ENCODE assay signal across 9 cellular contexts in the genomic region with DNA sequence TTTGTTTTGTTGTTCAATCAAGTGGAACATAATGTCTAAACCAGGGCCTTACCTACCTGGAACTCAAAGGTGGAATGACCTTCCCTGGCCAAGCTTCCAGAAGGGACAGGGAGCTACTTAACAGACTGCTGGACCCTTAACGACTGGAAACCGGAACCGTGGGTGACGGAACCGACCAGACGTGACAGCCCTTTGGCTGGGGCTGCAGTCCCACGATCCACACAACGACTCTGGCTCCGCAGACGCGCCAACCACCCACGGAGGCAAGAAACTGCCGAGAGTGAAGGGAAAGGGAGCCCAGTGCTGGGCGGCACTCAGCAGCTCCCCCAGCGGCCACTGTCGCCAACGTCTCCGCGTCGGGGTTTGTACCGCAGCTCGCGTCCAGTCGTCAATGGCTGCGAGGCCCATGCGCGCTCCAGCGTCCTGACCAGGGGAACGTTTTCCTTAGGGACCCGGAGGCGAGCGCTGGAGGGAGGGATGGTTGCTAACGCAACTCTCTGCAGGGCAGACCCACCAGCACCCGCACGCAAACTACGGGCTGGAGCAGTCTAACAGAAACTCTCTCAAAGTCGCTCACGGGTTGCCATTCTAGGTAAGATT. TPM values are rescaled to one million over a fixed set of nuclear protein-coding genes. Genes with fewer than 3 reads are reported as not detected.
DNase-seq lines count a peak whose midpoint lies in the region; ATAC-seq and TF ChIP-seq lines count a peak whose summit lies in the region.
"Had no signal": no experiment of that assay in that cellular context is flagged by ENCODE, and none has a peak within 500 bp of the region (broad histone marks: within the 10 kb centered on the region; RNA-seq: fewer than 3 reads in every experiment).

No MANE protein-coding gene starts in this region.

- H3K4me2 ChIP-seq in MM.1S (ENCODE audit: low read depth, low read length) = peak overlapping the region; percentile 24; the same call in 1 of the 2 replicates
- H3K4me2 ChIP-seq: BLaER1 treated with 17β-estradiol and CSF1 and Interleukin-3, amounts not matched to agents 10 nM and 100 nM had no signal

- H3K4me3 Mint-ChIP-seq in activated naive CD4-positive, alpha-beta T cell treated with anti-CD3 and anti-CD28 coated beads for 36 hours = peak overlapping the region; percentile 61

- H3K4me3 ChIP-seq in AG04449 (ENCODE audit: low read depth, low read length) = peak overlapping the region; percentile 32
- H3K4me3 ChIP-seq in MM.1S (ENCODE audit: low read length) = 0 out of 2 replicates have a peak overlapping the region, but pooled peaks have one; percentile 7
- H3K4me3 ChIP-seq in ovary = peak overlapping the region; percentile 22
- peak overlapping the region in 3 of 4 donors; percentile 33 to 42 (median 39) for H3K4me3 ChIP-seq in tibial nerve
- H3K4me3 ChIP-seq in BE2C (ENCODE audit: low read depth, low read length) = no peak overlapping the region
- H3K4me3 ChIP-seq: BLaER1 treated with 17β-estradiol and CSF1 and Interleukin-3, amounts not matched to agents 10 nM and 100 nM had no signal

- H3K36me3 Mint-ChIP-seq in activated naive CD4-positive, alpha-beta T cell treated with anti-CD3 and anti-CD28 coated beads for 36 hours (ENCODE audit: low read depth) = no peaks in the 10 kb centered on the region

- 3 to 5% (median 5%) methylated on average over 38 of the region's 38 CpGs for WGBS in ovary, 3 donors
- WGBS in tibial nerve, 2 donors = 9 to 10% methylated on average over 25 to 38 of the region's 38 CpGs

- intact Hi-C loops in activated naive CD4-positive, alpha-beta T cell treated with anti-CD3 and anti-CD28 coated beads for 36 hours (cut with micrococcal nuclease) = loop anchor here (1.0 kb wide), 2 partner anchors 39 to 53 kb away; no protein-coding TSS in a partner anchor
- intact Hi-C loops in head of caudate nucleus (cut with DNase I) (no loop called here), ovary (cut with DNase I) (loop anchor here in 2 of 4 donors (10.0 kb wide), 1 partner anchor 60 kb away; no protein-coding TSS in a partner anchor)

- 0 out of 2 replicates have a peak, but pooled peaks cover 2% of the 10 kb centered on the region for H3K79me2 ChIP-seq in MM.1S (ENCODE audit: low read length)

- no peak for ATAC-seq in GM21381 (IDR thresholded peaks at IDR 0.05; ENCODE audit: unreplicated experiment)

- TF ChIP-seq POLR2A in ovary (IDR thresholded peaks at IDR 0.05) (no peak), tibial nerve (IDR thresholded peaks at IDR 0.05) (no peak)

- no peak overlapping the region for H3K27ac Mint-ChIP-seq in activated naive CD4-positive, alpha-beta T cell treated with anti-CD3 and anti-CD28 coated beads for 36 hours

- H3K4me1 Mint-ChIP-seq in activated naive CD4-positive, alpha-beta T cell treated with anti-CD3 and anti-CD28 coated beads for 36 hours (ENCODE audit: low read depth) = peaks cover 25% of the 10 kb centered on the region

- POLR2A ChIA-PET in AG04449 (lab: Yijun Ruan, JAX) = no interaction called here

- CTCF ChIA-PET in AG04449 (lab: Yijun Ruan, JAX) = interaction anchor here (0.6 to 3.9 kb wide), 25 partner anchors 9 to 254 kb away, joined by 3 to 28 read pairs (median 4); partner anchors contain the start of gene C16orf54
- CTCF ChIA-PET in activated naive CD4-positive, alpha-beta T cell treated with anti-CD3 and anti-CD28 coated beads for 36 hours (lab: Charles Lee) = interaction anchor here (0.6 to 2.8 kb wide), 33 partner anchors 8 to 247 kb away, joined by 3 to 17 read pairs (median 4); partner anchors contain the start of genes C16orf54 and MVP

- H3K4me1 ChIP-seq in MM.1S (ENCODE audit: low read length) (peaks cover 4% of the 10 kb centered on the region; the same call in 1 of the 2 replicates), ovary (ENCODE audit: insufficient read depth) (peaks cover 7% of the 10 kb centered on the region), tibial nerve (peaks cover 0 to 18% (median 9%) of the 10 kb centered on the region in 4 donors), BE2C (no peaks in the 10 kb centered on the region)

- H3K9me3 Mint-ChIP-seq in activated naive CD4-positive, alpha-beta T cell treated with anti-CD3 and anti-CD28 coated beads for 36 hours = no peaks in the 10 kb centered on the region

- no peak for TF ChIP-seq EP300 in ovary (IDR thresholded peaks at IDR 0.05)
- TF ChIP-seq EP300 in tibial nerve (IDR thresholded peaks at IDR 0.05) = no peak

- H3K27me3 ChIP-seq in MM.1S (replicated peaks; ENCODE audit: insufficient read depth, low read length) = no peaks in the 10 kb centered on the region
- H3K27me3 ChIP-seq in ovary = no peaks in the 10 kb centered on the region
- H3K27me3 ChIP-seq in tibial nerve = peaks cover 0 to 2% of the 10 kb centered on the region in 2 donors
- H3K27me3 ChIP-seq in BE2C = no peaks in the 10 kb centered on the region
- H3K27me3 ChIP-seq: BLaER1 treated with 17β-estradiol and CSF1 and Interleukin-3, amounts not matched to agents 10 nM and 100 nM had no signal

- H3K27me3 Mint-ChIP-seq in activated naive CD4-positive, alpha-beta T cell treated with anti-CD3 and anti-CD28 coated beads for 36 hours (ENCODE audit: low read depth) = no peaks in the 10 kb centered on the region

- no peaks in the 10 kb centered on the region for H4K20me1 ChIP-seq in MM.1S (ENCODE audit: insufficient read depth, low read length)
- H4K20me1 ChIP-seq: BLaER1 treated with 17β-estradiol and CSF1 and Interleukin-3, amounts not matched to agents 10 nM and 100 nM had no signal

- no peaks in the 10 kb centered on the region for H3K9me3 ChIP-seq in MM.1S (replicated peaks; ENCODE audit: insufficient read depth, low read length)
- H3K9me3 ChIP-seq in ovary = no peaks in the 10 kb centered on the region
- no peaks in the 10 kb centered on the region for H3K9me3 ChIP-seq in tibial nerve
- H3K9me3 ChIP-seq in BE2C = no peaks in the 10 kb centered on the region
- H3K9me3 ChIP-seq: BLaER1 treated with 17β-estradiol and CSF1 and Interleukin-3, amounts not matched to agents 10 nM and 100 nM had no signal

- DNase-seq in AG04449 (ENCODE audit: low read depth, low spot score) (no peak), MM.1S (peak; percentile 27), head of caudate nucleus (peak; percentile 34 to 88 (median 75)), ovary (peak; percentile 71 to 86 (median 78)), tibial nerve (ENCODE audit: low spot score in 2 of 2) (peak in 1 of 2 donors; percentile 42), BE2C (no peak)
- peak; percentile 82 for DNase-seq in activated naive CD4-positive, alpha-beta T cell treated with anti-CD3 and anti-CD28 coated beads for 36 hours

- peak; percentile 88 for TF ChIP-seq CTCF in AG04449 (IDR thresholded peaks at IDR 0.05; ENCODE audit: insufficient read depth, low read length, missing control alignments)
- TF ChIP-seq CTCF in MM.1S (IDR thresholded peaks at IDR 0.05; ENCODE audit: low read length) = peak; percentile 60
- TF ChIP-seq CTCF in ovary (IDR thresholded peaks at IDR 0.05) = peak; percentile 72 to 77 (median 74)
- peak; percentile 76 to 83 (median 79) for TF ChIP-seq CTCF in tibial nerve (IDR thresholded peaks at IDR 0.05)
- no peak for TF ChIP-seq CTCF in BE2C (IDR thresholded peaks at IDR 0.05; ENCODE audit: low read depth, low read length)

- H3F3A ChIP-seq in MM.1S (ENCODE audit: insufficient read depth, low read length) = peaks cover 5% of the 10 kb centered on the region

- H3K27ac ChIP-seq in MM.1S (ENCODE audit: low read length) = no peak overlapping the region
- no peak overlapping the region for H3K27ac ChIP-seq in ovary
- H3K27ac ChIP-seq in tibial nerve = peak overlapping the region in 1 of 4 donors; percentile 28
- H3K27ac ChIP-seq: BLaER1 treated with 17β-estradiol and CSF1 and Interleukin-3, amounts not matched to agents 10 nM and 100 nM had no signal

- no peaks in the 10 kb centered on the region for H3K9me2 ChIP-seq in MM.1S (replicated peaks; ENCODE audit: insufficient read depth, low read length)

- H3K36me3 ChIP-seq in MM.1S (replicated peaks; ENCODE audit: insufficient read depth, low read length) (no peaks in the 10 kb centered on the region), ovary (no peaks in the 10 kb centered on the region), tibial nerve (no peaks in the 10 kb centered on the region), BE2C (no peaks in the 10 kb centered on the region)
- H3K36me3 ChIP-seq: BLaER1 treated with 17β-estradiol and CSF1 and Interleukin-3, amounts not matched to agents 10 nM and 100 nM had no signal

- H2AFZ ChIP-seq in MM.1S (ENCODE audit: low read length) = peak overlapping the region; percentile 57

- H3K9ac ChIP-seq in MM.1S (ENCODE audit: low read length) = no peak overlapping the region
- H3K9ac ChIP-seq: BLaER1 treated with 17β-estradiol and CSF1 and Interleukin-3, amounts not matched to agents 10 nM and 100 nM had no signal

RNA-seq across cellular contexts. Expression of gene KIF22, which starts 5.5 kb away (rescaled TPM):
- total RNA-seq in activated naive CD4-positive, alpha-beta T cell treated with anti-CD3 and anti-CD28 coated beads for 36 hours = 100 to 1,000 TPM; 201 to 209 TPM
- 10 to 100 TPM; 15.9 to 31.0 (median 20.7) TPM for total RNA-seq in ovary
- 10 to 100 TPM; 14.4 to 30.6 TPM for polyA plus RNA-seq in ovary
- total RNA-seq in tibial nerve = 10 to 100 TPM; 19.9 to 42.8 (median 40.5) TPM
- polyA plus RNA-seq in BE2C (2012; ENCODE audit: insufficient read depth, insufficient read length, low read depth) = 143 TPM

RNA-seq across cellular contexts. Expression of gene ZG16, which starts 6.9 kb away (rescaled TPM):
- not detected for total RNA-seq in activated naive CD4-positive, alpha-beta T cell treated with anti-CD3 and anti-CD28 coated beads for 36 hours
- total RNA-seq in ovary (under 1 TPM in 3 of 7 donors, not detected in 4; 0.07 to 0.48 (median 0.15) TPM), tibial nerve (not detected)
- polyA plus RNA-seq in ovary = not detected
- not detected for polyA plus RNA-seq in BE2C (2012; ENCODE audit: insufficient read depth, insufficient read length, low read depth)

RNA-seq across cellular contexts. Expression of gene MAZ, which starts 21.3 kb away (rescaled TPM):
- total RNA-seq in activated naive CD4-positive, alpha-beta T cell treated with anti-CD3 and anti-CD28 coated beads for 36 hours = 100 to 1,000 TPM; 290 to 330 TPM
- total RNA-seq in ovary = 100 to 1,000 TPM in 5 of 7 donors, 10 to 100 TPM in 2; 50.6 to 256 (median 192) TPM
- 100 to 1,000 TPM; 105 to 152 TPM for polyA plus RNA-seq in ovary
- total RNA-seq in tibial nerve = 10 to 100 TPM; 40.0 to 75.9 (median 62.0) TPM
- 1,186 TPM for polyA plus RNA-seq in BE2C (2012; ENCODE audit: insufficient read depth, insufficient read length, low read depth)

RNA-seq across cellular contexts. Expression of gene PRRT2, which starts 27.0 kb away (rescaled TPM):
- under 1 TPM; 0.83 to 0.94 TPM for total RNA-seq in activated naive CD4-positive, alpha-beta T cell treated with anti-CD3 and anti-CD28 coated beads for 36 hours
- total RNA-seq in ovary (10 to 100 TPM; 26.0 to 64.5 (median 36.0) TPM), tibial nerve (10 to 100 TPM; 10.0 to 28.4 (median 18.5) TPM)
- 10 to 100 TPM in 1 of 2 donors, 1 to 10 TPM in 1; 6.3 to 28.6 TPM for polyA plus RNA-seq in ovary
- polyA plus RNA-seq in BE2C (2012; ENCODE audit: insufficient read depth, insufficient read length, low read depth) = 132 TPM

RNA-seq across cellular contexts. Expression of gene PAGR1, which starts 31.0 kb away (rescaled TPM):
- 10 to 100 TPM; 16.9 to 19.3 TPM for total RNA-seq in activated naive CD4-positive, alpha-beta T cell treated with anti-CD3 and anti-CD28 coated beads for 36 hours
- 10 to 100 TPM; 41.3 to 83.6 (median 66.6) TPM for total RNA-seq in ovary
- polyA plus RNA-seq in ovary = 10 to 100 TPM; 13.9 to 63.3 TPM
- total RNA-seq in tibial nerve = 10 to 100 TPM; 40.8 to 70.7 (median 61.0) TPM
- polyA plus RNA-seq in BE2C (2012; ENCODE audit: insufficient read depth, insufficient read length, low read depth) = 153 TPM

Comparison
In these comparisons a context has a peak if more than half of its experiments do, and no peak if none do; other contexts are left out.
1. DNase-seq: peak in MM.1S (single experiment), activated naive CD4-positive, alpha-beta T cell treated with anti-CD3 and anti-CD28 coated beads for 36 hours (single experiment), head of caudate nucleus (42 of 42) and ovary (5 of 5); none in AG04449 (single experiment) and BE2C (single experiment).
2. RNA of gene KIF22, which starts 5.5 kb away (total RNA-seq): 201 to 209 TPM in activated naive CD4-positive, alpha-beta T cell treated with anti-CD3 and anti-CD28 coated beads for 36 hours; 19.9 to 42.8 TPM in tibial nerve and 15.9 to 31.0 TPM in ovary; every median in the first group is over 4 times any median in the second.